1 cellular context compared by ENCODE assay signal in the genomic region with DNA sequence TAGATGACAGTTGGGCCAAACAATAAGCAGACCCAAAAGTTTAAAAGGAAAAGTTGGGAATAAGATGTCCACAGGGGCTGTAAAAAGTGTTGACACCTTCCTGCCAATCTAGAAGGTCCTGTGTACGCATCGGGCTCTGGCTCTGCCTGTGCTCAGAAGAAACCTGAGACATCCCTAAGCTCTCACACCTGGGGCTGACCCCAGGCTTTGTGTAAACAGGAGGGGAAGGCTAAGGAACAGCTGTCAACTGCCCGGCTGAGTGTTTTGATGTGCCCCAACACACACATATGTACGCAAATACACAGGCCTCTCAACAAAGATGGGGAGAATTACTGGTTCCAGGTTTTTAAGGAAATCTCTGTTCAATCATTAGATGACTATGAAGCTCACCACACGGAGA.
TF ChIP-seq lines count a peak whose summit lies in the region.

No MANE protein-coding gene starts in this region.

TF ChIP-seq in GM23338, 12 proteins besides CTCF, POLR2A, EP300 and RAD21 (continued from another document):
- TF ChIP-seq ZNF331 (CRISPR knock-in tag; IDR thresholded peaks at IDR 0.05; ENCODE audit: low read depth) (no peak), ZNF462 (CRISPR knock-in tag; IDR thresholded peaks at IDR 0.05) (no peak), CREB1 (CRISPR knock-in tag; IDR thresholded peaks at IDR 0.05; ENCODE audit: low read depth) (no peak), JUNB (IDR thresholded peaks at IDR 0.05; ENCODE audit: unreplicated experiment) (no peak), NANOG (IDR thresholded peaks at IDR 0.05; ENCODE audit: borderline replicate concordance) (no peak), REST (IDR thresholded peaks at IDR 0.05; ENCODE audit: unreplicated experiment) (no peak), EZH2phosphoT487 (IDR thresholded peaks at IDR 0.05; ENCODE audit: unreplicated experiment) (no peak), ZNF114 (CRISPR knock-in tag; IDR thresholded peaks at IDR 0.05) (no peak), STAT1 (IDR thresholded peaks at IDR 0.05; ENCODE audit: unreplicated experiment) (no peak), ETS1 (IDR thresholded peaks at IDR 0.05) (no peak), EZH2 (IDR thresholded peaks at IDR 0.05; ENCODE audit: low read depth, unreplicated experiment) (no peak)
